ENCODE assay signal across 1 cellular context in the genomic region with DNA sequence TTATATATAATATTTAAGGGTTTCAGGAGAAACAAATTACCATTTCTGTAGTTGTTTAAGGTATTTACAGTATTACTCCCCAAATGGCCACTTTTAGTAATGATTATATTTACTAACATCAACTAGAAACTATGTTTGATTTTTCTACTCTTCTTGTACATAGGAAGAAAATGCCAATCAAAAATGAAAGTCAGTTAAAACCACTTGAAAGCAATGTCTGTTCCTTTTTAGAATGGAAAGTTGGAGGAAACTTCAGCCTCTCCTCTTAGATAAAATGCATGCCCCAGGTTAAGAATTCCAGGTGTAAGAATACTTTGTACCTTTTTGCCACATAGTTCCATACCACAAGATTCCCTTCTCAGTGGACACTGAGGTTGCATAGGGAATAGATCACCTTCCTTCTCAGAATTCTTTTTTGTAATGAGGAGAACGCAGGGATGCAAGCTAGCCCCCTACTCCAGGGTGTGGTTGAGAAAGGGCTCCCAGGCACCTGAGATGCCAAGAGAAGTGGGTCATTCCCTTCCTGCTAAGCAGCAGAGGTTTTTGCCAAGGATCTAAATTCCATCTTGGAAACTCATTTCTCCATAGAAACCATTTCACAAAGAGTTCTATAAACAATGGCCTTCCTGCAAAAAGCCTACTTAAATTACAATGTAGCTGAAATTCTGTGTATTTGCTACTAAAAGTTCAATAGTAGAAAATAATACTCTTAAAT.
TF ChIP-seq lines count a peak whose summit lies in the region.

No MANE protein-coding gene starts in this region.

TF ChIP-seq in IMR-90, 13 proteins besides CTCF, POLR2A, EP300 and RAD21:
- TF ChIP-seq SMC3 (IDR thresholded peaks at IDR 0.05; ENCODE audit: low read depth, low read length) (no peak), NFE2L2 (IDR thresholded peaks at IDR 0.05; ENCODE audit: low read depth, low read length) (no peak), FOS (IDR thresholded peaks at IDR 0.05; ENCODE audit: low read depth, low read length) (no peak), MAZ (IDR thresholded peaks at IDR 0.05; ENCODE audit: borderline replicate concordance, low read depth, low read length) (no peak), MAFK (IDR thresholded peaks at IDR 0.05; ENCODE audit: low read depth, low read length) (no peak), CEBPB (IDR thresholded peaks at IDR 0.05; ENCODE audit: low read depth, low read length) (no peak), RCOR1 (IDR thresholded peaks at IDR 0.05; ENCODE audit: insufficient replicate concordance, low read length) (no peak), BHLHE40 (IDR thresholded peaks at IDR 0.05; ENCODE audit: low read depth, low read length) (no peak), CHD1 (IDR thresholded peaks at IDR 0.05; ENCODE audit: low read depth, low read length) (no peak), RFX5 (IDR thresholded peaks at IDR 0.05; ENCODE audit: low read depth, low read length) (no peak), MXI1 (IDR thresholded peaks at IDR 0.05; ENCODE audit: borderline replicate concordance, low read depth, low read length) (no peak)
- TF ChIP-seq, protein P1, sequence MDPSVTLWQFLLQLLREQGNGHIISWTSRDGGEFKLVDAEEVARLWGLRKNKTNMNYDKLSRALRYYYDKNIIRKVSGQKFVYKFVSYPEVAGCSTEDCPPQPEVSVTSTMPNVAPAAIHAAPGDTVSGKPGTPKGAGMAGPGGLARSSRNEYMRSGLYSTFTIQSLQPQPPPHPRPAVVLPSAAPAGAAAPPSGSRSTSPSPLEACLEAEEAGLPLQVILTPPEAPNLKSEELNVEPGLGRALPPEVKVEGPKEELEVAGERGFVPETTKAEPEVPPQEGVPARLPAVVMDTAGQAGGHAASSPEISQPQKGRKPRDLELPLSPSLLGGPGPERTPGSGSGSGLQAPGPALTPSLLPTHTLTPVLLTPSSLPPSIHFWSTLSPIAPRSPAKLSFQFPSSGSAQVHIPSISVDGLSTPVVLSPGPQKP (IDR thresholded peaks at IDR 0.05; ENCODE audit: borderline replicate concordance, low read depth, low read length), result no peak
- TF ChIP-seq, protein P2, sequence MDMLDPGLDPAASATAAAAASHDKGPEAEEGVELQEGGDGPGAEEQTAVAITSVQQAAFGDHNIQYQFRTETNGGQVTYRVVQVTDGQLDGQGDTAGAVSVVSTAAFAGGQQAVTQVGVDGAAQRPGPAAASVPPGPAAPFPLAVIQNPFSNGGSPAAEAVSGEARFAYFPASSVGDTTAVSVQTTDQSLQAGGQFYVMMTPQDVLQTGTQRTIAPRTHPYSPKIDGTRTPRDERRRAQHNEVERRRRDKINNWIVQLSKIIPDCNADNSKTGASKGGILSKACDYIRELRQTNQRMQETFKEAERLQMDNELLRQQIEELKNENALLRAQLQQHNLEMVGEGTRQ (IDR thresholded peaks at IDR 0.05; ENCODE audit: low read depth, low read length), result no peak
